Comparison of ENCODE assay signal across 18 cellular contexts in the genomic region with DNA sequence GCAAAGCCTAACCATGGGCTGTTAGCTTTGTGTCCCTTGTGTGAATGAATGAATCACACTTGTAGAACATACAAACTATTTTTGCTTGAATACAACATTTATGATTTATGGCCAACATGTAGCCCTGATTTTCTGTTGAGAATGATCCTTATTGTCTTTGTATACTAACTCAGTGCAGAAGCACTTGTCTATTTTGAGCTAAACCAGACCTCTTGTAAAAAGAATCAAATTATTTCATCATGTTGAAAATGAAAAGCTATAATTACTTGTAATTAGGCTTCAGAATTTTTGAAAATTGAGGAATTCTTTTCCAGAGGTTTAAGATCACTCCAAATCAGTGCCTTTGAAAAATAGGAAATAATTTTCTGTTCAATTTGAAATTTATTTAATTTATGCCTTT.
"Had no signal": no experiment of that assay in that cellular context is flagged by ENCODE, and none has a peak within 500 bp of the region (broad histone marks: within the 10 kb centered on the region; RNA-seq: fewer than 3 reads in every experiment).

No MANE protein-coding gene starts in this region.

- DNase-seq: activated CD4-positive, alpha-beta T cell treated with anti-CD3 and anti-CD28 coated beads, Interleukin-2, amount 10 ng/mL, durations not matched to agents 7 days and 5 days; activated CD8-positive, alpha-beta memory T cell treated with anti-CD3 and anti-CD28 coated beads, Interleukin-2, amount 10 ng/mL, durations not matched to agents 7 days and 5 days; activated CD8-positive, alpha-beta T cell treated with anti-CD3 and anti-CD28 coated beads for 36 hours; activated gamma-delta T cell treated with Interleukin-2 at 50 U/mL for 16 hours; activated T-cell treated with anti-CD3 and anti-CD28 coated beads for 4 hours; adrenal gland; central memory CD4-positive, alpha-beta T cell; dorsolateral prefrontal cortex; effector memory CD8-positive, alpha-beta T cell; esophagus squamous epithelium; immature natural killer cell; kidney glomerular epithelial cell; left lung; naive thymus-derived CD4-positive, alpha-beta T cell; stimulated activated CD4-positive, alpha-beta T cell treated with anti-CD3 and anti-CD28 coated beads, Interleukin-2, amount 100 ng/mL, for 48 hours; stimulated activated CD8-positive, alpha-beta memory T cell treated with anti-CD3 and anti-CD28 coated beads, Interleukin-4, amount 100 ng/mL, for 48 hours; stimulated activated naive CD8-positive, alpha-beta T cell treated with anti-CD3 and anti-CD28 coated beads, Interleukin-15, Interleukin-2, amounts not matched to agents 100 U/mL and 50 U/mL, for 24 hours; upper lobe of left lung had no signal
